Comparison of ENCODE assay signal across 8 cellular contexts in the genomic region with DNA sequence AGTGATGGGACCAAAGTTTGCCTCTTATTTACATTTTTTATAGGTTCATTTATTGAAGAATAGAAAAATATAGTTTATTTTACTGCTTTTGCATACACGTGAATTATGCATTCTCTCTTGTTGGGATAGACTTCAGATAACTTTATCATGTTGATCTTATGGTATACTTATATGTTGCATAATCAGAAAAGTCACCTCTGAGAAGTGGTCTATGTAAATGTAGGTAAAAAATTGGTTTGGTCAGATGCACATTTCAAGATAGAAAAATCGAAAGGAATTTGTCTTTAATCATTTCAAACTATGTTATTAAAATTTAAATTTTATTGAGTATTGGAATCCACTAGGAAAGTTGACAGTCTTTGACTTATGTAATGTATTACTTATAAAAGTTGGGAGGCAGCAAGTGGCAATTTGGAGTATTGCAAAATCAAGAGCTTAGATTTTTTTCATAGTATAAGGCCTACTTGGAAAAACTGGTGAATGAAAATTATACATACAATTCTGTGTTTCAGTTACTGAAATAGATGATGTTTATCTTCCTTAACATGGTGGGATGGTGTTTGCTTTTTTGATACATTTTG. TPM values are rescaled to one million over a fixed set of nuclear protein-coding genes. Genes with fewer than 3 reads are reported as not detected.
DNase-seq lines count a peak whose midpoint lies in the region; ATAC-seq, FAIRE-seq and TF ChIP-seq lines count a peak whose summit lies in the region.

No MANE protein-coding gene starts in this region.

- H3K4me3 ChIP-seq in HepG2 (replicated peaks in 1 of 3; ENCODE audit: insufficient read depth in 1 of 3, low read depth in 2 of 3, low read length in 3 of 3) (peak overlapping the region; percentile 93 to 96 (median 95); a peak in 5 of 6 replicates), right lobe of liver (no peak overlapping the region)

- peaks cover 51% of the 10 kb centered on the region for H3K4me1 Mint-ChIP-seq in activated CD8-positive, alpha-beta T cell treated with anti-CD3 and anti-CD28 coated beads for 36 hours (ENCODE audit: low read depth)

- H3K4me1 ChIP-seq in HepG2 (ENCODE audit: insufficient read depth, low read length), result peaks cover 60% of the 10 kb centered on the region
- peaks cover 0 to 40% (median 15%) of the 10 kb centered on the region in 4 donors for H3K4me1 ChIP-seq in right lobe of liver

- no peak for TF ChIP-seq RAD21 in HepG2 (CRISPR knock-in tag; IDR thresholded peaks at IDR 0.05)

- H2AFZ ChIP-seq in HepG2 (ENCODE audit: low read length), result no peak overlapping the region

- no peak overlapping the region for H3K27ac Mint-ChIP-seq in activated CD8-positive, alpha-beta T cell treated with anti-CD3 and anti-CD28 coated beads for 36 hours

- H3K9me3 Mint-ChIP-seq in activated CD8-positive, alpha-beta T cell treated with anti-CD3 and anti-CD28 coated beads for 36 hours, result no peaks in the 10 kb centered on the region

- no peak for FAIRE-seq in HepG2 (lab: Jason Lieb, UNC)
- peak; percentile 24 for FAIRE-seq in islet of Langerhans (lab: Jason Lieb, UNC)

- POLR2A ChIA-PET in HepG2 (lab: Yijun Ruan, JAX), result no interaction called here
- POLR2A ChIA-PET in activated CD8-positive, alpha-beta T cell treated with anti-CD3 and anti-CD28 coated beads for 36 hours (lab: Charles Lee), result interaction anchor here (1.1 kb wide), 1 partner anchor 10 kb away, joined by 3 read pairs; no protein-coding TSS in a partner anchor

- peak overlapping the region; percentile 97 for H3K9ac ChIP-seq in HepG2 (ENCODE audit: insufficient read depth, low read depth, low read length)

- no peak for TF ChIP-seq CTCF in HepG2 (CRISPR knock-in tag; IDR thresholded peaks at IDR 0.05)
- no peak for TF ChIP-seq CTCF in right lobe of liver (IDR thresholded peaks at IDR 0.05)
- no peak for TF ChIP-seq CTCF in activated CD8-positive, alpha-beta T cell treated with anti-CD3 and anti-CD28 coated beads for 36 hours (IDR thresholded peaks at IDR 0.05)

- H3K79me2 ChIP-seq in HepG2 (ENCODE audit: insufficient read depth, low read length), result peaks cover 70% of the 10 kb centered on the region

- peak overlapping the region; percentile 88 for H3K4me3 Mint-ChIP-seq in activated CD8-positive, alpha-beta T cell treated with anti-CD3 and anti-CD28 coated beads for 36 hours

- CTCF ChIA-PET in HepG2 (lab: Yijun Ruan, JAX; ENCODE audit: low intra/inter-chr PET ratio, low total read pairs), result no interaction called here
- CTCF ChIA-PET in activated CD8-positive, alpha-beta T cell treated with anti-CD3 and anti-CD28 coated beads for 36 hours (lab: Charles Lee), result interaction anchor here (1.0 to 1.4 kb wide), 2 partner anchors 26 to 40 kb away, joined by 3 to 4 read pairs; no protein-coding TSS in a partner anchor

- in situ Hi-C loops in HepG2 (cut with HindIII; ENCODE audit: extremely low pct_ligation_motif_present, low pct_unique_long_range_greater_than_20kb), result no loop called here

- peaks cover 62% of the 10 kb centered on the region for H4K20me1 ChIP-seq in HepG2 (ENCODE audit: insufficient read depth, low read length)

- H3K27me3 ChIP-seq in HepG2 (ENCODE audit: control insufficient read depth in 1 of 2, insufficient read depth in 2 of 2, low read length in 2 of 2), result no peaks in the 10 kb centered on the region; a peak in 1 of 5 replicates
- no peaks in the 10 kb centered on the region for H3K27me3 ChIP-seq in right lobe of liver

- H3K36me3 ChIP-seq in HepG2 (replicated peaks in 1 of 2; ENCODE audit: control insufficient read depth in 1 of 2, insufficient read depth in 2 of 2, low read length in 2 of 2), result peaks cover 0 to 15% of the 10 kb centered on the region in 2 experiments; a peak in 3 of 5 replicates
- no peaks in the 10 kb centered on the region for H3K36me3 ChIP-seq in right lobe of liver

- 7% methylated on average over 2 of the region's 2 CpGs for WGBS in HepG2 (ENCODE audit: low lambda C conversion rate)
- 27% methylated on average over 2 of the region's 2 CpGs for WGBS in right lobe of liver (ENCODE audit: insufficient coverage, low coverage, low lambda C conversion rate, missing lambda C conversion rate)

- BruUV-seq in HepG2 (replicated peaks; lab: Mats Ljungman, UMichigan), result no TSS peak

- H3K27ac ChIP-seq in HepG2 (ENCODE audit: extremely low read length, insufficient read depth, low read length) (peak overlapping the region; percentile 96), right lobe of liver (no peak overlapping the region)

- DNase-seq in HepG2 (ENCODE audit: low spot score) (no peak), right lobe of liver (no peak), activated gamma-delta T cell treated with Interleukin-2 at 50 U/mL for 16 hours (no peak), NCI-H345 treated with DMSO at 0.1 percent for 48 hours (lab: John Stamatoyannopoulos, UW; ENCODE audit: unreplicated experiment) (no peak), DMS53 (lab: John Stamatoyannopoulos, UW) (no peak)
- DNase-seq in activated CD8-positive, alpha-beta T cell treated with anti-CD3 and anti-CD28 coated beads for 36 hours, result no peak

- intact Hi-C loops in HepG2 (cut with micrococcal nuclease; ENCODE audit: unreplicated experiment) (loop anchor here (1.0 to 5.0 kb wide), 2 partner anchors 39 to 40 kb away; no protein-coding TSS in a partner anchor), right lobe of liver (cut with DNase I) (no loop called here)
- intact Hi-C loops in activated CD8-positive, alpha-beta T cell treated with anti-CD3 and anti-CD28 coated beads for 36 hours (cut with micrococcal nuclease), result no loop called here

- ATAC-seq in HepG2, result no peak
- ATAC-seq in right lobe of liver, result no peak
- no peak for ATAC-seq in activated CD8-positive, alpha-beta T cell treated with anti-CD3 and anti-CD28 coated beads for 36 hours
- ATAC-seq in GM18519 (IDR thresholded peaks at IDR 0.05; ENCODE audit: low FRiP score, unreplicated experiment), result no peak

- peaks cover 13% of the 10 kb centered on the region for H3K36me3 Mint-ChIP-seq in activated CD8-positive, alpha-beta T cell treated with anti-CD3 and anti-CD28 coated beads for 36 hours (ENCODE audit: low read depth)

- no peak for TF ChIP-seq EP300 in HepG2 (IDR thresholded peaks at IDR 0.05; ENCODE audit: low read depth in 2 of 2, low read length in 2 of 2)
- TF ChIP-seq EP300 in HepG2 (CRISPR knock-in tag; IDR thresholded peaks at IDR 0.05; ENCODE audit: borderline replicate concordance), result no peak

- no peaks in the 10 kb centered on the region for H3K27me3 Mint-ChIP-seq in activated CD8-positive, alpha-beta T cell treated with anti-CD3 and anti-CD28 coated beads for 36 hours

- H3K4me2 ChIP-seq in HepG2 (ENCODE audit: low read depth, low read length), result peak overlapping the region; percentile 99

- no peaks in the 10 kb centered on the region for H3K9me3 ChIP-seq in HepG2 (ENCODE audit: low read length)
- H3K9me3 ChIP-seq in right lobe of liver, result no peaks in the 10 kb centered on the region

- no peak for TF ChIP-seq POLR2A in HepG2 (IDR thresholded peaks at IDR 0.05; ENCODE audit: insufficient read depth in 1 of 2, low read depth in 2 of 2, low read length in 2 of 2)
- no peak for TF ChIP-seq POLR2A in right lobe of liver (IDR thresholded peaks at IDR 0.05)

TF ChIP-seq in HepG2, 621 proteins besides CTCF, POLR2A, EP300 and RAD21:
- TF ChIP-seq, protein P1, sequence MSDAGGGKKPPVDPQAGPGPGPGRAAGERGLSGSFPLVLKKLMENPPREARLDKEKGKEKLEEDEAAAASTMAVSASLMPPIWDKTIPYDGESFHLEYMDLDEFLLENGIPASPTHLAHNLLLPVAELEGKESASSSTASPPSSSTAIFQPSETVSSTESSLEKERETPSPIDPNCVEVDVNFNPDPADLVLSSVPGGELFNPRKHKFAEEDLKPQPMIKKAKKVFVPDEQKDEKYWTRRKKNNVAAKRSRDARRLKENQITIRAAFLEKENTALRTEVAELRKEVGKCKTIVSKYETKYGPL (CRISPR knock-in tag; IDR thresholded peaks at IDR 0.05), result 0 out of 2 replicates have a peak, but pooled peaks have one; percentile 74
- TF ChIP-seq KLF16 (CRISPR knock-in tag; IDR thresholded peaks at IDR 0.05) (0 out of 4 replicates have a peak, but pooled peaks of 1 of the 2 experiments have one; percentile 20), U2AF2 (IDR thresholded peaks at IDR 0.05; ENCODE audit: low read depth, low read length) (no peak), CEBPG (CRISPR knock-in tag; IDR thresholded peaks at IDR 0.05) (peak; percentile 15; the same call in 1 of the 2 replicates), RBFOX2 (IDR thresholded peaks at IDR 0.05; ENCODE audit: low read depth, low read length) (peak; percentile 12; the same call in 1 of the 2 replicates)

RNA-seq across cellular contexts. Expression of a gene that starts 2.4 kb away (rescaled TPM):
- total RNA-seq in HepG2 (2016; rRNA removed; fragmentation: Illumina TruSeq; extraction: Trizol) (70.4 and 96.2 TPM in 2 replicates), right lobe of liver (10 to 100 TPM; 22.1 to 35.2 (median 31.5) TPM)
- total RNA-seq in HepG2 (2016; cell fraction: cytosol; rRNA removed; fragmentation: Illumina TruSeq; extraction: Trizol; ENCODE audit: low read depth), result 12.4 and 15.1 TPM in 2 replicates
- 65.9 and 83.2 TPM in 2 replicates for total RNA-seq in HepG2 (2016; cell fraction: insoluble cytoplasmic fraction; rRNA removed; fragmentation: Illumina TruSeq; extraction: Trizol)
- 28.6 and 32.3 TPM in 2 replicates for total RNA-seq in HepG2 (2016; cell fraction: membrane; rRNA removed; fragmentation: Illumina TruSeq; extraction: Trizol)
- total RNA-seq in HepG2 (2016; cell fraction: nucleus; rRNA removed; fragmentation: Illumina TruSeq; extraction: Trizol), result 158 and 181 TPM in 2 replicates
- 14.9 and 19.8 TPM in 2 replicates for polyA plus RNA-seq in HepG2 (2011; rRNA removed)
- polyA plus RNA-seq in HepG2 (2011; cell fraction: cytosol; rRNA removed), result 8.2 and 12.4 TPM in 2 replicates
- polyA plus RNA-seq in HepG2 (2011; cell fraction: nucleus; rRNA removed), result 16.7 and 17.3 TPM in 2 replicates
- polyA plus RNA-seq in HepG2 (2012), result 34.1 and 42.7 TPM in 2 replicates
- polyA plus RNA-seq in HepG2 (2016; cell fraction: cytosol; fragmentation: Illumina TruSeq; extraction: Trizol; ENCODE audit: low read depth), result 0.59 and 0.80 TPM in 2 replicates
- polyA plus RNA-seq in HepG2 (2016; cell fraction: insoluble cytoplasmic fraction; fragmentation: Illumina TruSeq; extraction: Trizol; ENCODE audit: low read depth), result 38.7 and 39.9 TPM in 2 replicates
- polyA plus RNA-seq in HepG2 (2016; cell fraction: membrane; fragmentation: Illumina TruSeq; extraction: Trizol; ENCODE audit: low read depth), result 2.3 and 2.9 TPM in 2 replicates
- 68.3 and 69.3 TPM in 2 replicates for polyA plus RNA-seq in HepG2 (2016; cell fraction: nucleus; fragmentation: Illumina TruSeq; extraction: Trizol; ENCODE audit: insufficient read depth, low read depth)
- 20.9 and 41.8 TPM in 2 replicates for polyA minus RNA-seq in HepG2 (2011; rRNA and poly(A)+ RNA removed; ENCODE audit: low replicate concordance)
- 57.3 and 65.6 TPM in 2 replicates for polyA minus RNA-seq in HepG2 (2011; cell fraction: cytosol; rRNA and poly(A)+ RNA removed)
- 272 and 293 TPM in 2 replicates for polyA minus RNA-seq in HepG2 (2011; cell fraction: nucleus; rRNA and poly(A)+ RNA removed)
- 10 to 100 TPM; 45.6 to 50.3 TPM for total RNA-seq in activated CD8-positive, alpha-beta T cell treated with anti-CD3 and anti-CD28 coated beads for 36 hours

Comparison
In these comparisons a context has a peak if more than half of its experiments do, and no peak if none do; other contexts are left out.
1. H3K4me3 ChIP-seq: peak in HepG2 (3 of 3); none in right lobe of liver (0 of 3).